In the genomic region with DNA sequence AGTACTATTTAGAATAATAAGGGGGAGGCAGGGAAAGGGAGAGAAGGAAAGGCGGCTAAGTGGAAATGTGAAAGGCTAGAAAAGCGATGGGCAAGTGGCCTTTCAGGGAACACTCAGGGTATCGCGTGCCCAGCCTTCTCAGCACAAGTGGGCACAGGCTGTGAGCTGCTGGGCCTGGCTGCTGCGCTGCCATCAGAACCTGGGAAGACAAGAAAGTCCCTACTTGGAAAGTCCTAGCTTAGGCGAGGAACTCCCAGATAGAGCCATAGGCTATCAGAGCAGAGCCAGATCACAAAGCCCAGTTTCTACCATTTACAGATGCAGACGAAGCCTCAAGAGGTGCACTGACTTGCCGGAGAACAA, we compare ENCODE assay signal across 28 cellular contexts. TPM values are rescaled to one million over a fixed set of nuclear protein-coding genes. Genes with fewer than 3 reads are reported as not detected.
DNase-seq lines count a peak whose midpoint lies in the region; ATAC-seq, FAIRE-seq and TF ChIP-seq lines count a peak whose summit lies in the region.
"Had no signal": no experiment of that assay in that cellular context is flagged by ENCODE, and none has a peak within 500 bp of the region (broad histone marks: within the 10 kb centered on the region; RNA-seq: fewer than 3 reads in every experiment).

No MANE protein-coding gene starts in this region.

- H3K4me3 ChIP-seq in ectodermal cell (ENCODE audit: insufficient read depth, low read depth, low read length) (no peak overlapping the region), lung (no peak overlapping the region), upper lobe of left lung (no peak overlapping the region)
- H3K4me3 ChIP-seq: pancreas, skin epidermis had no signal

- WGBS in ectodermal cell, 2 experiments: 14 to 17% methylated on average over 8 of the region's 8 CpGs
- WGBS in lung, 2 donors: 76 to 88% methylated on average over 8 of the region's 8 CpGs
- WGBS in upper lobe of left lung, 2 donors: 65 to 66% methylated on average over 7 to 8 of the region's 8 CpGs

- H3K27ac ChIP-seq in ectodermal cell (ENCODE audit: insufficient read depth, low read depth, low read length, poor library complexity, severe bottlenecking) (peak overlapping the region; percentile 84), lung (ENCODE audit: low read depth in 1 of 2, low read length in 1 of 2) (no peak overlapping the region), upper lobe of left lung (peak overlapping the region in 1 of 4 donors; percentile 36)
- H3K27ac ChIP-seq: 22Rv1, epithelial cell of prostate, pancreas had no signal

- no peaks in the 10 kb centered on the region for H3K36me3 ChIP-seq in ectodermal cell (ENCODE audit: control insufficient read depth, insufficient read depth, low read length)
- H3K36me3 ChIP-seq in lung (ENCODE audit: control insufficient read depth in 2 of 2, insufficient read depth in 2 of 2, low read length in 2 of 2): no peaks in the 10 kb centered on the region
- no peaks in the 10 kb centered on the region for H3K36me3 ChIP-seq in upper lobe of left lung
- H3K36me3 ChIP-seq: pancreas had no signal

- no peaks in the 10 kb centered on the region for H3K9me3 ChIP-seq in ectodermal cell (ENCODE audit: control insufficient read depth, low read length)
- H3K9me3 ChIP-seq in lung (ENCODE audit: control insufficient read depth in 2 of 2, insufficient read depth in 1 of 2, low read length in 1 of 2): no peaks in the 10 kb centered on the region
- no peaks in the 10 kb centered on the region for H3K9me3 ChIP-seq in upper lobe of left lung
- H3K9me3 ChIP-seq: pancreas had no signal

- peak in 1 of 4 donors; percentile 16 for TF ChIP-seq POLR2A in upper lobe of left lung (IDR thresholded peaks at IDR 0.05)

- FAIRE-seq in GM19239 (lab: Jason Lieb, UNC): no peak
- FAIRE-seq: bronchial epithelial cell, keratinocyte, pancreas had no signal

- peak in 2 of 4 donors; percentile 60 to 88 for TF ChIP-seq EP300 in upper lobe of left lung (IDR thresholded peaks at IDR 0.05)

- H3K4me1 ChIP-seq in ectodermal cell (ENCODE audit: control insufficient read depth, insufficient read depth, low read length) (peaks cover 42% of the 10 kb centered on the region), lung (ENCODE audit: control insufficient read depth in 2 of 2, insufficient read depth in 2 of 2, low read length in 2 of 2) (no peaks in the 10 kb centered on the region), upper lobe of left lung (peaks cover 0 to 10% (median 2%) of the 10 kb centered on the region in 4 donors)
- H3K4me1 ChIP-seq: pancreas had no signal

- peak; percentile 44 for DNase-seq in NCI-H187 treated with DMSO at 0.1 percent for 48 hours (lab: John Stamatoyannopoulos, UW)
- DNase-seq in NCI-H187 (lab: John Stamatoyannopoulos, UW): no peak
- peak; percentile 60 for DNase-seq in lung (ENCODE audit: low spot score)
- peak; percentile 48 to 87 for DNase-seq in upper lobe of left lung
- DNase-seq in GM19239 (ENCODE audit: insufficient read length, low spot score): no peak
- DNase-seq in NCI-H1092 (lab: John Stamatoyannopoulos, UW): no peak
- DNase-seq: activated CD4-positive, alpha-beta T cell treated with anti-CD3 and anti-CD28 coated beads for 48 hours; effector CD4-positive, alpha-beta T cell; KBM-7; natural killer cell; NCI-H2081 treated with DMSO at 0.1 percent for 48 hours; pancreas; SW 1271 had no signal

- TF ChIP-seq CTCF in lung (IDR thresholded peaks at IDR 0.05; ENCODE audit: control extremely low read depth, extremely low read depth): no peak
- no peak for TF ChIP-seq CTCF in upper lobe of left lung (IDR thresholded peaks at IDR 0.05)

- peak; percentile 67 for ATAC-seq in lung (ENCODE audit: insufficient read depth, low FRiP score)
- peak; percentile 50 to 58 for ATAC-seq in upper lobe of left lung (ENCODE audit: low FRiP score in 2 of 2)
- no peak for ATAC-seq in HG02884 (IDR thresholded peaks at IDR 0.05; ENCODE audit: unreplicated experiment)
- ATAC-seq: natural killer cell; pancreas; stimulated activated memory B cell treated with anti-CD40 and anti-IgM and Interleukin-4, amounts not matched to agents 10 μg/mL and 1 μg/mL and 100 μg/mL, for 72 hours had no signal

- H3K27me3 ChIP-seq in ectodermal cell (ENCODE audit: control insufficient read depth, insufficient read depth, low read length, poor library complexity, severe bottlenecking) (no peaks in the 10 kb centered on the region), lung (ENCODE audit: control insufficient read depth, insufficient read depth) (no peaks in the 10 kb centered on the region), upper lobe of left lung (no peaks in the 10 kb centered on the region)
- H3K27me3 ChIP-seq: pancreas had no signal

RNA-seq across cellular contexts. Expression of gene FZD7, which starts 9.8 kb away (rescaled TPM):
- polyA plus RNA-seq in ectodermal cell (2013, experiment 1 of 4): 229 TPM
- polyA plus RNA-seq in ectodermal cell (2013, experiment 2 of 4): 222 TPM
- polyA plus RNA-seq in ectodermal cell (2013, experiment 3 of 4): 189 TPM
- polyA plus RNA-seq in ectodermal cell (2013, experiment 4 of 4): 191 TPM
- 10 to 100 TPM; 12.1 to 31.7 TPM for total RNA-seq in lung
- 1 to 10 TPM; 3.9 to 4.4 TPM for polyA plus RNA-seq in lung
- 10 to 100 TPM in 4 of 6 donors, 1 to 10 TPM in 2; 2.6 to 15.3 (median 10.8) TPM for total RNA-seq in upper lobe of left lung

RNA-seq across cellular contexts. Expression of gene KIAA2012, which starts 49.2 kb away (rescaled TPM):
- not detected for polyA plus RNA-seq in ectodermal cell (2013, experiment 1 of 4)
- polyA plus RNA-seq in ectodermal cell (2013, experiment 2 of 4): 0.12 TPM
- polyA plus RNA-seq in ectodermal cell (2013, experiment 3 of 4): 0.11 TPM
- polyA plus RNA-seq in ectodermal cell (2013, experiment 4 of 4): 0.08 TPM
- total RNA-seq in lung: 1 to 10 TPM; 5.3 to 8.5 TPM
- 1 to 10 TPM in 1 of 2 donors, under 1 TPM in 1; 0.69 to 1.8 TPM for polyA plus RNA-seq in lung
- 10 to 100 TPM in 1 of 6 donors, 1 to 10 TPM in 3, under 1 TPM in 1, not detected in 1; 0.74 to 13.3 (median 2.2) TPM for total RNA-seq in upper lobe of left lung
- total RNA-seq: activated CD8-positive, alpha-beta memory T cell treated with anti-CD3 and anti-CD28 coated beads for 36 hours; bronchial epithelial cell; G401; glomerular endothelial cell; MCF 10A; mononuclear cell; natural killer cell; pancreas; subcutaneous adipose tissue had no signal
- polyA plus RNA-seq: CD14-positive monocyte, keratinocyte had no signal

Comparison
In these comparisons a context has a peak if more than half of its experiments do, and no peak if none do; other contexts are left out.
1. DNase-seq: peak in NCI-H187 treated with DMSO at 0.1 percent for 48 hours (single experiment), lung (single experiment) and upper lobe of left lung (2 of 2); none in NCI-H187 (0 of 2), GM19239 (single experiment) and NCI-H1092 (single experiment).